ENCODE assay signal across 14 cellular contexts in the genomic region with DNA sequence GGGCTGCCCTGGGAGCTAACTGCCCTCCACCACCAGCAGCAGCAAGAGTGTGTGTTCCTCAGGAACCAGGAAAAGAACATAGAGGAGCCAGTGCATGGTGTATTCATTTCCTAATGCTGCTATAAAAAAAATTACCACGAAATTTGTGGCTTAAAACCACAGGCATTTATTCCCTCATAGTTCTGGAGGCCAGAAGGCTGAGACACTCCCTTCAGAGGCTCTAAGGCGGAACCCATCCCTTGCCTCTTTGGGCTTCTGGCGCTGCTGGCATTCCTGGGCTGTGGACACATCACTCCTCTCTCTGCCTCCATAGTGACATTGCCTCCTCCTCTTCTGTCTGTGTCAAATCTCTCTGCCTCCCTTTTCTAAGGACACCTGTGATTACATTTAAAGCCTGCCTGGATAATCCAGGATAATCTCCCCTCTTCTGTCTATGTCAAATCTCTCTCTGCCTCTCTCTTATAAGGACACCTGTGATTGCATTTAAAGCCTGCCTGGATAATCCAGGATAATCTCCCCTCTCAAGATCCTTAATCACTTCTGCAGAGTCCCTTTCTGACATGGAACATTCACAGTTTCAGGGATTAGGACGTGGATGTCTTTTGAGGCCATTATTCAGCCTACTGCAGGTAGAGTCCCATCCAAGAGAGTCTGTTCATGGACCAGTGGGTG. TPM values are rescaled to one million over a fixed set of nuclear protein-coding genes. Genes with fewer than 3 reads are reported as not detected.
A peak's percentile ranks its signal among the peaks of the same experiment; 100 is the strongest.
DNase-seq lines count a peak whose midpoint lies in the region; ATAC-seq and TF ChIP-seq lines count a peak whose summit lies in the region.
"Had no signal": no experiment of that assay in that cellular context is flagged by ENCODE, and none has a peak within 500 bp of the region (broad histone marks: within the 10 kb centered on the region; RNA-seq: fewer than 3 reads in every experiment).

No MANE protein-coding gene starts in this region.

- CTCF ChIA-PET in CD4-positive, alpha-beta T cell (lab: Charles Lee), result no interaction called here

- intact Hi-C loops in CD4-positive, alpha-beta T cell (cut with DNase I, micrococcal nuclease), result no loop called here

- no peaks in the 10 kb centered on the region for H3K9me3 ChIP-seq in CD4-positive, alpha-beta T cell (ENCODE audit: control insufficient read depth, low read length)

- H3K27ac Mint-ChIP-seq in CD4-positive, alpha-beta T cell, result no peak overlapping the region
- H3K27ac Mint-ChIP-seq: activated CD4-positive, alpha-beta T cell treated with anti-CD3 and anti-CD28 coated beads for 36 hours; activated T-helper 17 cell treated with anti-CD3 and anti-CD28 coated beads, Interleukin-2, amount 50 U/mL, for 72 hours; stimulated activated naive CD8-positive, alpha-beta T cell treated with anti-CD3 and anti-CD28 coated beads, Interleukin-15, Interleukin-2, amounts not matched to agents 100 ng/mL and 50 ng/mL, for 24 hours had no signal

- POLR2A ChIA-PET in CD4-positive, alpha-beta T cell (lab: Charles Lee), result no interaction called here

- no peaks in the 10 kb centered on the region for H3K27me3 ChIP-seq in CD4-positive, alpha-beta T cell (ENCODE audit: control insufficient read depth, insufficient read depth, low read length)

- ATAC-seq in SK-N-SH treated with all-trans-retinoic acid at 6 μM for 48 hours (peak; percentile 93), GM19452 (IDR thresholded peaks at IDR 0.05; ENCODE audit: unreplicated experiment) (no peak)
- no peak for ATAC-seq in CD4-positive, alpha-beta T cell (ENCODE audit: poor library complexity)
- ATAC-seq: activated CD4-positive, alpha-beta T cell treated with anti-CD3 and anti-CD28 coated beads for 36 hours; activated T-helper 17 cell treated with anti-CD3 and anti-CD28 coated beads, Interleukin-2, amount 50 U/mL, for 72 hours had no signal

- no peak overlapping the region for H3K4me3 Mint-ChIP-seq in CD4-positive, alpha-beta T cell
- H3K4me3 Mint-ChIP-seq: activated CD4-positive, alpha-beta T cell treated with anti-CD3 and anti-CD28 coated beads for 36 hours; activated T-helper 17 cell treated with anti-CD3 and anti-CD28 coated beads, Interleukin-2, amount 50 U/mL, for 72 hours; stimulated activated naive CD8-positive, alpha-beta T cell treated with anti-CD3 and anti-CD28 coated beads, Interleukin-15, Interleukin-2, amounts not matched to agents 100 ng/mL and 50 ng/mL, for 24 hours had no signal

- no peaks in the 10 kb centered on the region for H3K36me3 Mint-ChIP-seq in CD4-positive, alpha-beta T cell (ENCODE audit: low read depth)

- peaks cover 32% of the 10 kb centered on the region for H3K27me3 Mint-ChIP-seq in CD4-positive, alpha-beta T cell

- TF ChIP-seq CTCF in fibroblast of the aortic adventitia (IDR thresholded peaks at IDR 0.05; ENCODE audit: insufficient read depth, low read length), result no peak
- no peak for TF ChIP-seq CTCF in CD4-positive, alpha-beta T cell (IDR thresholded peaks at IDR 0.05)

- no peak overlapping the region for H3K27ac ChIP-seq in CD4-positive, alpha-beta T cell (ENCODE audit: low read depth, low read length)
- H3K27ac ChIP-seq: SK-N-MC had no signal

- H3K4me3 ChIP-seq in fibroblast of the aortic adventitia (ENCODE audit: low read depth, low read length), result no peak overlapping the region
- H3K4me3 ChIP-seq: SK-N-MC had no signal

- peak; percentile 70 for DNase-seq in HCEC 1CT
- DNase-seq in fibroblast of the aortic adventitia (ENCODE audit: low read depth), result peak; percentile 49
- peak; percentile 82 for DNase-seq in stromal cell of bone marrow (ENCODE audit: low read depth)
- DNase-seq in NCI-H187 (lab: John Stamatoyannopoulos, UW), result no peak
- no peak for DNase-seq in activated CD4-positive, alpha-beta T cell treated with anti-CD3 and anti-CD28 coated beads for 1 hour
- no peak for DNase-seq in CD4-positive, alpha-beta T cell
- DNase-seq: activated CD4-positive, alpha-beta T cell treated with anti-CD3 and anti-CD28 coated beads for 36 hours; DMS153; stimulated activated CD4-positive, alpha-beta T cell treated with anti-CD3 and anti-CD28 coated beads, Interleukin-4, amount 100 ng/mL, for 1 hour had no signal

- no peaks in the 10 kb centered on the region for H3K9me3 Mint-ChIP-seq in CD4-positive, alpha-beta T cell
- H3K9me3 Mint-ChIP-seq: activated T-helper 17 cell treated with anti-CD3 and anti-CD28 coated beads, Interleukin-2, amount 50 U/mL, for 72 hours; stimulated activated naive CD8-positive, alpha-beta T cell treated with anti-CD3 and anti-CD28 coated beads, Interleukin-15, Interleukin-2, amounts not matched to agents 100 ng/mL and 50 ng/mL, for 24 hours had no signal

- H3K4me1 Mint-ChIP-seq in CD4-positive, alpha-beta T cell (ENCODE audit: low read depth), result no peaks in the 10 kb centered on the region
- H3K4me1 Mint-ChIP-seq: activated CD4-positive, alpha-beta T cell treated with anti-CD3 and anti-CD28 coated beads for 36 hours; activated T-helper 17 cell treated with anti-CD3 and anti-CD28 coated beads, Interleukin-2, amount 50 U/mL, for 72 hours had no signal

TF ChIP-seq in SK-N-SH treated with all-trans-retinoic acid at 6 μM for 48 hours, 23 proteins besides CTCF, POLR2A, EP300 and RAD21:
- TF ChIP-seq, protein P1, sequence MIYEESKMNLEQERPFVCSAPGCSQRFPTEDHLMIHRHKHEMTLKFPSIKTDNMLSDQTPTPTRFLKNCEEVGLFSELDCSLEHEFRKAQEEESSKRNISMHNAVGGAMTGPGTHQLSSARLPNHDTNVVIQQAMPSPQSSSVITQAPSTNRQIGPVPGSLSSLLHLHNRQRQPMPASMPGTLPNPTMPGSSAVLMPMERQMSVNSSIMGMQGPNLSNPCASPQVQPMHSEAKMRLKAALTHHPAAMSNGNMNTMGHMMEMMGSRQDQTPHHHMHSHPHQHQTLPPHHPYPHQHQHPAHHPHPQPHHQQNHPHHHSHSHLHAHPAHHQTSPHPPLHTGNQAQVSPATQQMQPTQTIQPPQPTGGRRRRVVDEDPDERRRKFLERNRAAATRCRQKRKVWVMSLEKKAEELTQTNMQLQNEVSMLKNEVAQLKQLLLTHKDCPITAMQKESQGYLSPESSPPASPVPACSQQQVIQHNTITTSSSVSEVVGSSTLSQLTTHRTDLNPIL (CRISPR knock-in tag; IDR thresholded peaks at IDR 0.05; ENCODE audit: low read depth), result no peak
- TF ChIP-seq, protein P2, sequence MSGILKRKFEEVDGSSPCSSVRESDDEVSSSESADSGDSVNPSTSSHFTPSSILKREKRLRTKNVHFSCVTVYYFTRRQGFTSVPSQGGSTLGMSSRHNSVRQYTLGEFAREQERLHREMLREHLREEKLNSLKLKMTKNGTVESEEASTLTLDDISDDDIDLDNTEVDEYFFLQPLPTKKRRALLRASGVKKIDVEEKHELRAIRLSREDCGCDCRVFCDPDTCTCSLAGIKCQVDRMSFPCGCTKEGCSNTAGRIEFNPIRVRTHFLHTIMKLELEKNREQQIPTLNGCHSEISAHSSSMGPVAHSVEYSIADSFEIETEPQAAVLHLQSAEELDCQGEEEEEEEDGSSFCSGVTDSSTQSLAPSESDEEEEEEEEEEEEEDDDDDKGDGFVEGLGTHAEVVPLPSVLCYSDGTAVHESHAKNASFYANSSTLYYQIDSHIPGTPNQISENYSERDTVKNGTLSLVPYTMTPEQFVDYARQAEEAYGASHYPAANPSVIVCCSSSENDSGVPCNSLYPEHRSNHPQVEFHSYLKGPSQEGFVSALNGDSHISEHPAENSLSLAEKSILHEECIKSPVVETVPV (CRISPR knock-in tag; IDR thresholded peaks at IDR 0.05), result no peak
- TF ChIP-seq TCF4 (CRISPR knock-in tag; IDR thresholded peaks at IDR 0.05; ENCODE audit: borderline replicate concordance) (no peak), ZFP30 (CRISPR knock-in tag; IDR thresholded peaks at IDR 0.05) (no peak)

RNA-seq across cellular contexts. Expression of a gene that starts 54.7 kb away (rescaled TPM):
- total RNA-seq in fibroblast of the aortic adventitia (ENCODE audit: low replicate concordance), result 13.9 and 15.8 TPM in 2 replicates
- 10 to 100 TPM; 70.8 to 73.5 TPM for total RNA-seq in CD4-positive, alpha-beta T cell

RNA-seq across cellular contexts. Expression of a gene that starts 54.8 kb away (rescaled TPM):
- 15.6 and 55.8 TPM in 2 replicates for total RNA-seq in fibroblast of the aortic adventitia (ENCODE audit: low replicate concordance)
- total RNA-seq in CD4-positive, alpha-beta T cell, result 1 to 10 TPM; 6.9 to 7.1 TPM

Comparison
In these comparisons a context has a peak if more than half of its experiments do, and no peak if none do; other contexts are left out.
1. DNase-seq: peak in HCEC 1CT (single experiment), fibroblast of the aortic adventitia (single experiment) and stromal cell of bone marrow (single experiment); none in NCI-H187 (0 of 2), activated CD4-positive, alpha-beta T cell treated with anti-CD3 and anti-CD28 coated beads for 1 hour (single experiment) and CD4-positive, alpha-beta T cell (0 of 10).